12 cellular contexts compared by ENCODE assay signal in the genomic region with DNA sequence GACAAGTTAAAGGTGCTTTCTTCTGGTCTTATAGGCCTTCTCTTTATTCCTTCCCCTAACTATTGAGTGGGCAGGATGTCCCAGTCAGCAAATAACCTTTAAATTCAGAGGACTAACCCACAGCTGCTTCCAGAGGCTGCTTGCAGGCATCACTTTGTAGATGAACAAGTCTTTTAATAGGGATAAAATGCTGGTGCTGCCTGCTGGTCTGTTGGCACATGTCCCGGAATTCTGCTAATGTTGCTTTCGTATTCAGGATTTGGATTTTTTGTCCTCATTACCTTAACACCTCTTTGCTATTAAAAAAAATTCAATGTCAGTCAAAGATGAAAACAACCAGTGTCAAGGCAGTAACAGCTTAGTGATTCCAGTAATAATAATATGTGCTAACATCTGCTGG.
DNase-seq lines count a peak whose midpoint lies in the region; ATAC-seq and TF ChIP-seq lines count a peak whose summit lies in the region.
"Had no signal": no experiment of that assay in that cellular context is flagged by ENCODE, and none has a peak within 500 bp of the region (broad histone marks: within the 10 kb centered on the region; RNA-seq: fewer than 3 reads in every experiment).

No MANE protein-coding gene starts in this region.

- H3K27me3 ChIP-seq in body of pancreas, result no peaks in the 10 kb centered on the region
- H3K27me3 ChIP-seq: foreskin keratinocyte had no signal

- peak; percentile 20 for DNase-seq in G401 (ENCODE audit: low spot score)
- DNase-seq in NCI-H2196 (lab: John Stamatoyannopoulos, UW; ENCODE audit: unreplicated experiment), result peak; percentile 6
- peak in 3 of 4 donors; percentile 26 to 33 (median 28) for DNase-seq in body of pancreas
- DNase-seq in retinal pigment epithelial cell (ENCODE audit: low read depth), result peak; percentile 79
- no peak for DNase-seq in HT-29 (ENCODE audit: low spot score)
- DNase-seq in HK-2 (ENCODE audit: unreplicated experiment), result no peak
- DNase-seq in NAMALWA (ENCODE audit: low spot score), result no peak
- DNase-seq: activated T-cell treated with anti-CD3 and anti-CD28 coated beads for 4 hours, Calu3, foreskin keratinocyte had no signal

- ATAC-seq in body of pancreas (no peak), HG03196 (IDR thresholded peaks at IDR 0.05; ENCODE audit: unreplicated experiment) (no peak)
- ATAC-seq: foreskin keratinocyte, K562 had no signal

- H3K4me1 ChIP-seq in body of pancreas, result no peaks in the 10 kb centered on the region

- intact Hi-C loops in body of pancreas (cut with DNase I), result no loop called here

- H3K27ac ChIP-seq in body of pancreas, result no peak overlapping the region
- H3K27ac ChIP-seq: foreskin keratinocyte had no signal

- in situ Hi-C loops in G401 (cut with HindIII; ENCODE audit: low sequenced_read_pairs), result no loop called here

- H3K4me3 ChIP-seq in body of pancreas, result no peak overlapping the region
- H3K4me3 ChIP-seq in retinal pigment epithelial cell (ENCODE audit: low read length), result no peak overlapping the region
- H3K4me3 ChIP-seq: K562 had no signal

- TF ChIP-seq POLR2A in body of pancreas (IDR thresholded peaks at IDR 0.05), result no peak

- TF ChIP-seq CTCF in body of pancreas (IDR thresholded peaks at IDR 0.05), result no peak
- TF ChIP-seq CTCF in retinal pigment epithelial cell (conservative IDR thresholded peaks at IDR 0.05; ENCODE audit: low read depth, low read length), result no peak

- no peaks in the 10 kb centered on the region for H3K36me3 ChIP-seq in body of pancreas (replicated peaks in 1 of 2; ENCODE audit: insufficient read depth in 1 of 2, low read depth in 2 of 2)

- WGBS in body of pancreas, 2 donors, result 18 to 22% methylated on average over 2 of the region's 2 CpGs

- H3K9me3 ChIP-seq in body of pancreas, result no peaks in the 10 kb centered on the region

Comparison
In these comparisons a context has a peak if more than half of its experiments do, and no peak if none do; other contexts are left out.
1. DNase-seq: peak in G401 (single experiment), NCI-H2196 (single experiment), body of pancreas (3 of 4) and retinal pigment epithelial cell (single experiment); none in HT-29 (single experiment), HK-2 (single experiment) and NAMALWA (single experiment).